In the genomic region with DNA sequence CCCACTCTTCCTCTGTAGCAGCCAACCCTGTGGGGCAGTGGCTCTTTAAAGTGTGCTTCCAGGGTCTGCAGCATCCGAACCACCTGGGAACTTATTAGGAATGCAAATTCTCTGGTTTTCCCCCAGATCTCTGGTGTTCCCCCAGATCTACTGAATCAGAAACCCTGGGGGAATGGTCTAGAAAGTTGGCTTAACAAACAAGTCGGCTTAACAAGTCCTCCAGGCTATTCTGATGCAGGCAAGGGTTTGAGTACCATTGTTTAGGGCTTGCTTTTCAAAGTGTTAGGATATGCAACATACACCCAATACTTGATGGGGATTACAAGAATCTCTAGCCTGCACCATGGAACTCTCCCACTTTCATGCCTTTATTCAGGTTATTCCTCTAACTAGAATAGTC, we compare ENCODE assay signal across 3 cellular contexts.
TF ChIP-seq lines count a peak whose summit lies in the region.

No MANE protein-coding gene starts in this region.

TF ChIP-seq in GM23338, 12 proteins besides CTCF, POLR2A, EP300 and RAD21:
- TF ChIP-seq NANOG (IDR thresholded peaks at IDR 0.05; ENCODE audit: borderline replicate concordance): no peak
- TF ChIP-seq, protein P1, sequence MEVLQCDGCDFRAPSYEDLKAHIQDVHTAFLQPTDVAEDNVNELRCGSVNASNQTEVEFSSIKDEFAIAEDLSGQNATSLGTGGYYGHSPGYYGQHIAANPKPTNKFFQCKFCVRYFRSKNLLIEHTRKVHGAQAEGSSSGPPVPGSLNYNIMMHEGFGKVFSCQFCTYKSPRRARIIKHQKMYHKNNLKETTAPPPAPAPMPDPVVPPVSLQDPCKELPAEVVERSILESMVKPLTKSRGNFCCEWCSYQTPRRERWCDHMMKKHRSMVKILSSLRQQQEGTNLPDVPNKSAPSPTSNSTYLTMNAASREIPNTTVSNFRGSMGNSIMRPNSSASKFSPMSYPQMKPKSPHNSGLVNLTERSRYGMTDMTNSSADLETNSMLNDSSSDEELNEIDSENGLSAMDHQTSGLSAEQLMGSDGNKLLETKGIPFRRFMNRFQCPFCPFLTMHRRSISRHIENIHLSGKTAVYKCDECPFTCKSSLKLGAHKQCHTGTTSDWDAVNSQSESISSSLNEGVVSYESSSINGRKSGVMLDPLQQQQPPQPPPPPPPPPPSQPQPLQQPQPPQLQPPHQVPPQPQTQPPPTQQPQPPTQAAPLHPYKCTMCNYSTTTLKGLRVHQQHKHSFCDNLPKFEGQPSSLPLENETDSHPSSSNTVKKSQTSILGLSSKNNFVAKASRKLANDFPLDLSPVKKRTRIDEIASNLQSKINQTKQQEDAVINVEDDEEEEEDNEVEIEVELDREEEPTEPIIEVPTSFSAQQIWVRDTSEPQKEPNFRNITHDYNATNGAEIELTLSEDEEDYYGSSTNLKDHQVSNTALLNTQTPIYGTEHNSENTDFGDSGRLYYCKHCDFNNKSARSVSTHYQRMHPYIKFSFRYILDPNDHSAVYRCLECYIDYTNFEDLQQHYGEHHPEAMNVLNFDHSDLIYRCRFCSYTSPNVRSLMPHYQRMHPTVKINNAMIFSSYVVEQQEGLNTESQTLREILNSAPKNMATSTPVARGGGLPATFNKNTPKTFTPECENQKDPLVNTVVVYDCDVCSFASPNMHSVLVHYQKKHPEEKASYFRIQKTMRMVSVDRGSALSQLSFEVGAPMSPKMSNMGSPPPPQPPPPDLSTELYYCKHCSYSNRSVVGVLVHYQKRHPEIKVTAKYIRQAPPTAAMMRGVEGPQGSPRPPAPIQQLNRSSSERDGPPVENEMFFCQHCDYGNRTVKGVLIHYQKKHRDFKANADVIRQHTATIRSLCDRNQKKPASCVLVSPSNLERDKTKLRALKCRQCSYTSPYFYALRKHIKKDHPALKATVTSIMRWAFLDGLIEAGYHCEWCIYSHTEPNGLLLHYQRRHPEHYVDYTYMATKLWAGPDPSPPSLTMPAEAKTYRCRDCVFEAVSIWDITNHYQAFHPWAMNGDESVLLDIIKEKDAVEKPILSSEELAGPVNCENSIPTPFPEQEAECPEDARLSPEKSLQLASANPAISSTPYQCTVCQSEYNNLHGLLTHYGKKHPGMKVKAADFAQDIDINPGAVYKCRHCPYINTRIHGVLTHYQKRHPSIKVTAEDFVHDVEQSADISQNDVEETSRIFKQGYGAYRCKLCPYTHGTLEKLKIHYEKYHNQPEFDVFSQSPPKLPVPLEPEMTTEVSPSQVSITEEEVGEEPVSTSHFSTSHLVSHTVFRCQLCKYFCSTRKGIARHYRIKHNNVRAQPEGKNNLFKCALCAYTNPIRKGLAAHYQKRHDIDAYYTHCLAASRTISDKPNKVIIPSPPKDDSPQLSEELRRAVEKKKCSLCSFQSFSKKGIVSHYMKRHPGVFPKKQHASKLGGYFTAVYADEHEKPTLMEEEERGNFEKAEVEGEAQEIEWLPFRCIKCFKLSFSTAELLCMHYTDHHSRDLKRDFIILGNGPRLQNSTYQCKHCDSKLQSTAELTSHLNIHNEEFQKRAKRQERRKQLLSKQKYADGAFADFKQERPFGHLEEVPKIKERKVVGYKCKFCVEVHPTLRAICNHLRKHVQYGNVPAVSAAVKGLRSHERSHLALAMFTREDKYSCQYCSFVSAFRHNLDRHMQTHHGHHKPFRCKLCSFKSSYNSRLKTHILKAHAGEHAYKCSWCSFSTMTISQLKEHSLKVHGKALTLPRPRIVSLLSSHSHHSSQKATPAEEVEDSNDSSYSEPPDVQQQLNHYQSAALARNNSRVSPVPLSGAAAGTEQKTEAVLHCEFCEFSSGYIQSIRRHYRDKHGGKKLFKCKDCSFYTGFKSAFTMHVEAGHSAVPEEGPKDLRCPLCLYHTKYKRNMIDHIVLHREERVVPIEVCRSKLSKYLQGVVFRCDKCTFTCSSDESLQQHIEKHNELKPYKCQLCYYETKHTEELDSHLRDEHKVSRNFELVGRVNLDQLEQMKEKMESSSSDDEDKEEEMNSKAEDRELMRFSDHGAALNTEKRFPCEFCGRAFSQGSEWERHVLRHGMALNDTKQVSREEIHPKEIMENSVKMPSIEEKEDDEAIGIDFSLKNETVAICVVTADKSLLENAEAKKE (CRISPR knock-in tag; IDR thresholded peaks at IDR 0.05): 0 out of 2 replicates have a peak, but pooled peaks have one; percentile 52

TF ChIP-seq in IMR-90, 13 proteins besides CTCF, POLR2A, EP300 and RAD21:
- no peak for TF ChIP-seq MAZ (IDR thresholded peaks at IDR 0.05; ENCODE audit: borderline replicate concordance, low read depth, low read length)
- TF ChIP-seq, protein P2, sequence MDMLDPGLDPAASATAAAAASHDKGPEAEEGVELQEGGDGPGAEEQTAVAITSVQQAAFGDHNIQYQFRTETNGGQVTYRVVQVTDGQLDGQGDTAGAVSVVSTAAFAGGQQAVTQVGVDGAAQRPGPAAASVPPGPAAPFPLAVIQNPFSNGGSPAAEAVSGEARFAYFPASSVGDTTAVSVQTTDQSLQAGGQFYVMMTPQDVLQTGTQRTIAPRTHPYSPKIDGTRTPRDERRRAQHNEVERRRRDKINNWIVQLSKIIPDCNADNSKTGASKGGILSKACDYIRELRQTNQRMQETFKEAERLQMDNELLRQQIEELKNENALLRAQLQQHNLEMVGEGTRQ (IDR thresholded peaks at IDR 0.05; ENCODE audit: low read depth, low read length): no peak
- no peak for TF ChIP-seq SMC3 (IDR thresholded peaks at IDR 0.05; ENCODE audit: low read depth, low read length)
- no peak for TF ChIP-seq NFE2L2 (IDR thresholded peaks at IDR 0.05; ENCODE audit: low read depth, low read length)
- TF ChIP-seq FOS (IDR thresholded peaks at IDR 0.05; ENCODE audit: low read depth, low read length): no peak
- no peak for TF ChIP-seq MXI1 (IDR thresholded peaks at IDR 0.05; ENCODE audit: borderline replicate concordance, low read depth, low read length)
- TF ChIP-seq RCOR1 (IDR thresholded peaks at IDR 0.05; ENCODE audit: insufficient replicate concordance, low read length): no peak
- no peak for TF ChIP-seq RFX5 (IDR thresholded peaks at IDR 0.05; ENCODE audit: low read depth, low read length)
- TF ChIP-seq, protein P3, sequence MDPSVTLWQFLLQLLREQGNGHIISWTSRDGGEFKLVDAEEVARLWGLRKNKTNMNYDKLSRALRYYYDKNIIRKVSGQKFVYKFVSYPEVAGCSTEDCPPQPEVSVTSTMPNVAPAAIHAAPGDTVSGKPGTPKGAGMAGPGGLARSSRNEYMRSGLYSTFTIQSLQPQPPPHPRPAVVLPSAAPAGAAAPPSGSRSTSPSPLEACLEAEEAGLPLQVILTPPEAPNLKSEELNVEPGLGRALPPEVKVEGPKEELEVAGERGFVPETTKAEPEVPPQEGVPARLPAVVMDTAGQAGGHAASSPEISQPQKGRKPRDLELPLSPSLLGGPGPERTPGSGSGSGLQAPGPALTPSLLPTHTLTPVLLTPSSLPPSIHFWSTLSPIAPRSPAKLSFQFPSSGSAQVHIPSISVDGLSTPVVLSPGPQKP (IDR thresholded peaks at IDR 0.05; ENCODE audit: borderline replicate concordance, low read depth, low read length): no peak
- TF ChIP-seq CEBPB (IDR thresholded peaks at IDR 0.05; ENCODE audit: low read depth, low read length): no peak
- TF ChIP-seq MAFK (IDR thresholded peaks at IDR 0.05; ENCODE audit: low read depth, low read length): no peak
- TF ChIP-seq CHD1 (IDR thresholded peaks at IDR 0.05; ENCODE audit: low read depth, low read length): no peak
- no peak for TF ChIP-seq BHLHE40 (IDR thresholded peaks at IDR 0.05; ENCODE audit: low read depth, low read length)

TF ChIP-seq in GM12878, 131 proteins besides CTCF, POLR2A, EP300 and RAD21:
- TF ChIP-seq, protein P4, sequence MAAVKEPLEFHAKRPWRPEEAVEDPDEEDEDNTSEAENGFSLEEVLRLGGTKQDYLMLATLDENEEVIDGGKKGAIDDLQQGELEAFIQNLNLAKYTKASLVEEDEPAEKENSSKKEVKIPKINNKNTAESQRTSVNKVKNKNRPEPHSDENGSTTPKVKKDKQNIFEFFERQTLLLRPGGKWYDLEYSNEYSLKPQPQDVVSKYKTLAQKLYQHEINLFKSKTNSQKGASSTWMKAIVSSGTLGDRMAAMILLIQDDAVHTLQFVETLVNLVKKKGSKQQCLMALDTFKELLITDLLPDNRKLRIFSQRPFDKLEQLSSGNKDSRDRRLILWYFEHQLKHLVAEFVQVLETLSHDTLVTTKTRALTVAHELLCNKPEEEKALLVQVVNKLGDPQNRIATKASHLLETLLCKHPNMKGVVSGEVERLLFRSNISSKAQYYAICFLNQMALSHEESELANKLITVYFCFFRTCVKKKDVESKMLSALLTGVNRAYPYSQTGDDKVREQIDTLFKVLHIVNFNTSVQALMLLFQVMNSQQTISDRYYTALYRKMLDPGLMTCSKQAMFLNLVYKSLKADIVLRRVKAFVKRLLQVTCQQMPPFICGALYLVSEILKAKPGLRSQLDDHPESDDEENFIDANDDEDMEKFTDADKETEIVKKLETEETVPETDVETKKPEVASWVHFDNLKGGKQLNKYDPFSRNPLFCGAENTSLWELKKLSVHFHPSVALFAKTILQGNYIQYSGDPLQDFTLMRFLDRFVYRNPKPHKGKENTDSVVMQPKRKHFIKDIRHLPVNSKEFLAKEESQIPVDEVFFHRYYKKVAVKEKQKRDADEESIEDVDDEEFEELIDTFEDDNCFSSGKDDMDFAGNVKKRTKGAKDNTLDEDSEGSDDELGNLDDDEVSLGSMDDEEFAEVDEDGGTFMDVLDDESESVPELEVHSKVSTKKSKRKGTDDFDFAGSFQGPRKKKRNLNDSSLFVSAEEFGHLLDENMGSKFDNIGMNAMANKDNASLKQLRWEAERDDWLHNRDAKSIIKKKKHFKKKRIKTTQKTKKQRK (IDR thresholded peaks at IDR 0.05; ENCODE audit: low read depth, low read length): no peak
- no peak for TF ChIP-seq MEF2B (IDR thresholded peaks at IDR 0.05; ENCODE audit: partially characterized antibody, poor library complexity, severe bottlenecking)
- no peak for TF ChIP-seq HDAC2 (IDR thresholded peaks at IDR 0.05)
- TF ChIP-seq, protein P5, sequence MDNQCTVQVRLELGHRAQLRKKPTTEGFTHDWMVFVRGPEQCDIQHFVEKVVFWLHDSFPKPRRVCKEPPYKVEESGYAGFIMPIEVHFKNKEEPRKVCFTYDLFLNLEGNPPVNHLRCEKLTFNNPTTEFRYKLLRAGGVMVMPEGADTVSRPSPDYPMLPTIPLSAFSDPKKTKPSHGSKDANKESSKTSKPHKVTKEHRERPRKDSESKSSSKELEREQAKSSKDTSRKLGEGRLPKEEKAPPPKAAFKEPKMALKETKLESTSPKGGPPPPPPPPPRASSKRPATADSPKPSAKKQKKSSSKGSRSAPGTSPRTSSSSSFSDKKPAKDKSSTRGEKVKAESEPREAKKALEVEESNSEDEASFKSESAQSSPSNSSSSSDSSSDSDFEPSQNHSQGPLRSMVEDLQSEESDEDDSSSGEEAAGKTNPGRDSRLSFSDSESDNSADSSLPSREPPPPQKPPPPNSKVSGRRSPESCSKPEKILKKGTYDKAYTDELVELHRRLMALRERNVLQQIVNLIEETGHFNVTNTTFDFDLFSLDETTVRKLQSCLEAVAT (IDR thresholded peaks at IDR 0.05): no peak
- TF ChIP-seq GABPA (IDR thresholded peaks at IDR 0.05; ENCODE audit: low read depth): no peak
- no peak for TF ChIP-seq ZNF622 (IDR thresholded peaks at IDR 0.05)
- TF ChIP-seq NR2C2 (IDR thresholded peaks at IDR 0.05; ENCODE audit: borderline replicate concordance, control insufficient read depth, insufficient read length, low read depth): no peak
- no peak for TF ChIP-seq SPI1 (IDR thresholded peaks at IDR 0.05; ENCODE audit: borderline replicate concordance, insufficient read depth, low read depth, low read length)
